Comparison of ENCODE assay signal across 26 cellular contexts in genomic region chr19:43318203-43318602, GRCh38. TPM values are rescaled to one million over a fixed set of nuclear protein-coding genes. Genes with fewer than 3 reads are reported as not detected.
"Had no signal": no experiment of that assay in that cellular context is flagged by ENCODE, and none has a peak within 500 bp of the region (broad histone marks: within the 10 kb centered on the region; RNA-seq: fewer than 3 reads in every experiment).

No MANE protein-coding gene starts in this region.

- DNase-seq: activated B cell treated with CpG ODN at 0.5 μM for 24 hours; activated CD4-positive, alpha-beta memory T cell treated with anti-CD3 and anti-CD28 coated beads for 36 hours; activated CD4-positive, alpha-beta T cell treated with anti-CD3 and anti-CD28 coated beads, Interleukin-2, amount 10 ng/mL, durations not matched to agents 7 days and 5 days; activated CD8-positive, alpha-beta memory T cell treated with anti-CD3 and anti-CD28 coated beads for 24 hours; activated effector memory CD4-positive, alpha-beta T cell treated with anti-CD3 and anti-CD28 coated beads, Interleukin-2, amount 50 U/mL, for 16 hours; activated naive CD4-positive, alpha-beta T cell treated with Interleukin-2 at 50 U/mL for 16 hours; activated T-cell treated with anti-CD3 and anti-CD28 coated beads, Interleukin-2, amount 50 U/mL, for 4 hours; amygdala; KBM-7; MG63; NCI-H1105; NCI-H1436; NCI-H1694 treated with DMSO at 0.1 percent for 48 hours; NCI-H2081; NCI-H510A treated with DMSO at 0.1 percent for 48 hours; NCI-H69; PC-3; RPMI8226; T-cell; T-helper 2 cell; T1000 had no signal

- H3K27me3 ChIP-seq: MG63 had no signal

- H3K4me3 ChIP-seq: MG63 had no signal

- ATAC-seq: activated T-cell treated with anti-CD3 and anti-CD28 coated beads, Interleukin-2, amount 50 U/mL, for 4 hours; PC-3; Right ventricle myocardium inferior; T-cell had no signal

- FAIRE-seq: astrocyte, TTC549 had no signal

RNA-seq across cellular contexts. Expression of gene CD177, which starts 35.3 kb away (rescaled TPM):
- total RNA-seq: activated B cell treated with CpG ODN at 0.5 μM for 24 hours; activated CD4-positive, alpha-beta memory T cell treated with anti-CD3 and anti-CD28 coated beads for 36 hours; activated CD4-positive, alpha-beta T cell treated with anti-CD3 and anti-CD28 coated beads, Interleukin-2, amount 10 ng/mL, durations not matched to agents 7 days and 5 days; activated T-cell treated with anti-CD3 and anti-CD28 coated beads, Interleukin-2, amount 50 U/mL, for 4 hours; astrocyte; LHCN-M2; SK-MEL-5; T-cell had no signal

RNA-seq across cellular contexts. Expression of gene PSG9, which starts 48.9 kb away (rescaled TPM):
- total RNA-seq: activated B cell treated with CpG ODN at 0.5 μM for 24 hours; activated CD4-positive, alpha-beta memory T cell treated with anti-CD3 and anti-CD28 coated beads for 36 hours; activated CD4-positive, alpha-beta T cell treated with anti-CD3 and anti-CD28 coated beads, Interleukin-2, amount 10 ng/mL, durations not matched to agents 7 days and 5 days; activated T-cell treated with anti-CD3 and anti-CD28 coated beads, Interleukin-2, amount 50 U/mL, for 4 hours; LHCN-M2; PC-3; Right ventricle myocardium inferior; T-cell had no signal
